ENCODE assay signal across 1 cellular context in the genomic region with DNA sequence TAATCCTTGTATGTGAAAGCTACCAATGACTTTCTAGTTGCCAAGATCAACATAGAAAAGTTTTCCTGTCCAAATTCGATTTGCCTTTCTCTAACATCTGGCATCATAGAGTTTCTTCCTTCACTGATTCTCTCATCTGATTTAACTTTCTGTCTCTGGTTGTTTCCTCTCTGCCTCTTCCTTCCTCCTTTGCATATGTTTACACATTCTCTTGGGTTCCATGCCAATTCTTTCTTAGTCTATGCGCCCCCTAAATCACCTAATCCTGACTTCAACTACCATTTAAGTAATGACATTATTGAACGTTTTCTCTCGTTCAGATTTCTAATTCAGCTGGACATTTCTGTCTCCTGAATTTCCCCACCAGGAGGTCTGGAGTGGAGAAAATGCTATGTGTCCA.
TF ChIP-seq lines count a peak whose summit lies in the region.

No MANE protein-coding gene starts in this region.

TF ChIP-seq in GM23338, 12 proteins besides CTCF, POLR2A, EP300 and RAD21 (continued from another document):
- TF ChIP-seq, protein P1, sequence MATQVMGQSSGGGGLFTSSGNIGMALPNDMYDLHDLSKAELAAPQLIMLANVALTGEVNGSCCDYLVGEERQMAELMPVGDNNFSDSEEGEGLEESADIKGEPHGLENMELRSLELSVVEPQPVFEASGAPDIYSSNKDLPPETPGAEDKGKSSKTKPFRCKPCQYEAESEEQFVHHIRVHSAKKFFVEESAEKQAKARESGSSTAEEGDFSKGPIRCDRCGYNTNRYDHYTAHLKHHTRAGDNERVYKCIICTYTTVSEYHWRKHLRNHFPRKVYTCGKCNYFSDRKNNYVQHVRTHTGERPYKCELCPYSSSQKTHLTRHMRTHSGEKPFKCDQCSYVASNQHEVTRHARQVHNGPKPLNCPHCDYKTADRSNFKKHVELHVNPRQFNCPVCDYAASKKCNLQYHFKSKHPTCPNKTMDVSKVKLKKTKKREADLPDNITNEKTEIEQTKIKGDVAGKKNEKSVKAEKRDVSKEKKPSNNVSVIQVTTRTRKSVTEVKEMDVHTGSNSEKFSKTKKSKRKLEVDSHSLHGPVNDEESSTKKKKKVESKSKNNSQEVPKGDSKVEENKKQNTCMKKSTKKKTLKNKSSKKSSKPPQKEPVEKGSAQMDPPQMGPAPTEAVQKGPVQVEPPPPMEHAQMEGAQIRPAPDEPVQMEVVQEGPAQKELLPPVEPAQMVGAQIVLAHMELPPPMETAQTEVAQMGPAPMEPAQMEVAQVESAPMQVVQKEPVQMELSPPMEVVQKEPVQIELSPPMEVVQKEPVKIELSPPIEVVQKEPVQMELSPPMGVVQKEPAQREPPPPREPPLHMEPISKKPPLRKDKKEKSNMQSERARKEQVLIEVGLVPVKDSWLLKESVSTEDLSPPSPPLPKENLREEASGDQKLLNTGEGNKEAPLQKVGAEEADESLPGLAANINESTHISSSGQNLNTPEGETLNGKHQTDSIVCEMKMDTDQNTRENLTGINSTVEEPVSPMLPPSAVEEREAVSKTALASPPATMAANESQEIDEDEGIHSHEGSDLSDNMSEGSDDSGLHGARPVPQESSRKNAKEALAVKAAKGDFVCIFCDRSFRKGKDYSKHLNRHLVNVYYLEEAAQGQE (IDR thresholded peaks at IDR 0.05; ENCODE audit: unreplicated experiment) = no peak
- TF ChIP-seq STAT1 (IDR thresholded peaks at IDR 0.05; ENCODE audit: unreplicated experiment) = no peak
- no peak for TF ChIP-seq ZNF114 (CRISPR knock-in tag; IDR thresholded peaks at IDR 0.05)
- TF ChIP-seq, protein P2, sequence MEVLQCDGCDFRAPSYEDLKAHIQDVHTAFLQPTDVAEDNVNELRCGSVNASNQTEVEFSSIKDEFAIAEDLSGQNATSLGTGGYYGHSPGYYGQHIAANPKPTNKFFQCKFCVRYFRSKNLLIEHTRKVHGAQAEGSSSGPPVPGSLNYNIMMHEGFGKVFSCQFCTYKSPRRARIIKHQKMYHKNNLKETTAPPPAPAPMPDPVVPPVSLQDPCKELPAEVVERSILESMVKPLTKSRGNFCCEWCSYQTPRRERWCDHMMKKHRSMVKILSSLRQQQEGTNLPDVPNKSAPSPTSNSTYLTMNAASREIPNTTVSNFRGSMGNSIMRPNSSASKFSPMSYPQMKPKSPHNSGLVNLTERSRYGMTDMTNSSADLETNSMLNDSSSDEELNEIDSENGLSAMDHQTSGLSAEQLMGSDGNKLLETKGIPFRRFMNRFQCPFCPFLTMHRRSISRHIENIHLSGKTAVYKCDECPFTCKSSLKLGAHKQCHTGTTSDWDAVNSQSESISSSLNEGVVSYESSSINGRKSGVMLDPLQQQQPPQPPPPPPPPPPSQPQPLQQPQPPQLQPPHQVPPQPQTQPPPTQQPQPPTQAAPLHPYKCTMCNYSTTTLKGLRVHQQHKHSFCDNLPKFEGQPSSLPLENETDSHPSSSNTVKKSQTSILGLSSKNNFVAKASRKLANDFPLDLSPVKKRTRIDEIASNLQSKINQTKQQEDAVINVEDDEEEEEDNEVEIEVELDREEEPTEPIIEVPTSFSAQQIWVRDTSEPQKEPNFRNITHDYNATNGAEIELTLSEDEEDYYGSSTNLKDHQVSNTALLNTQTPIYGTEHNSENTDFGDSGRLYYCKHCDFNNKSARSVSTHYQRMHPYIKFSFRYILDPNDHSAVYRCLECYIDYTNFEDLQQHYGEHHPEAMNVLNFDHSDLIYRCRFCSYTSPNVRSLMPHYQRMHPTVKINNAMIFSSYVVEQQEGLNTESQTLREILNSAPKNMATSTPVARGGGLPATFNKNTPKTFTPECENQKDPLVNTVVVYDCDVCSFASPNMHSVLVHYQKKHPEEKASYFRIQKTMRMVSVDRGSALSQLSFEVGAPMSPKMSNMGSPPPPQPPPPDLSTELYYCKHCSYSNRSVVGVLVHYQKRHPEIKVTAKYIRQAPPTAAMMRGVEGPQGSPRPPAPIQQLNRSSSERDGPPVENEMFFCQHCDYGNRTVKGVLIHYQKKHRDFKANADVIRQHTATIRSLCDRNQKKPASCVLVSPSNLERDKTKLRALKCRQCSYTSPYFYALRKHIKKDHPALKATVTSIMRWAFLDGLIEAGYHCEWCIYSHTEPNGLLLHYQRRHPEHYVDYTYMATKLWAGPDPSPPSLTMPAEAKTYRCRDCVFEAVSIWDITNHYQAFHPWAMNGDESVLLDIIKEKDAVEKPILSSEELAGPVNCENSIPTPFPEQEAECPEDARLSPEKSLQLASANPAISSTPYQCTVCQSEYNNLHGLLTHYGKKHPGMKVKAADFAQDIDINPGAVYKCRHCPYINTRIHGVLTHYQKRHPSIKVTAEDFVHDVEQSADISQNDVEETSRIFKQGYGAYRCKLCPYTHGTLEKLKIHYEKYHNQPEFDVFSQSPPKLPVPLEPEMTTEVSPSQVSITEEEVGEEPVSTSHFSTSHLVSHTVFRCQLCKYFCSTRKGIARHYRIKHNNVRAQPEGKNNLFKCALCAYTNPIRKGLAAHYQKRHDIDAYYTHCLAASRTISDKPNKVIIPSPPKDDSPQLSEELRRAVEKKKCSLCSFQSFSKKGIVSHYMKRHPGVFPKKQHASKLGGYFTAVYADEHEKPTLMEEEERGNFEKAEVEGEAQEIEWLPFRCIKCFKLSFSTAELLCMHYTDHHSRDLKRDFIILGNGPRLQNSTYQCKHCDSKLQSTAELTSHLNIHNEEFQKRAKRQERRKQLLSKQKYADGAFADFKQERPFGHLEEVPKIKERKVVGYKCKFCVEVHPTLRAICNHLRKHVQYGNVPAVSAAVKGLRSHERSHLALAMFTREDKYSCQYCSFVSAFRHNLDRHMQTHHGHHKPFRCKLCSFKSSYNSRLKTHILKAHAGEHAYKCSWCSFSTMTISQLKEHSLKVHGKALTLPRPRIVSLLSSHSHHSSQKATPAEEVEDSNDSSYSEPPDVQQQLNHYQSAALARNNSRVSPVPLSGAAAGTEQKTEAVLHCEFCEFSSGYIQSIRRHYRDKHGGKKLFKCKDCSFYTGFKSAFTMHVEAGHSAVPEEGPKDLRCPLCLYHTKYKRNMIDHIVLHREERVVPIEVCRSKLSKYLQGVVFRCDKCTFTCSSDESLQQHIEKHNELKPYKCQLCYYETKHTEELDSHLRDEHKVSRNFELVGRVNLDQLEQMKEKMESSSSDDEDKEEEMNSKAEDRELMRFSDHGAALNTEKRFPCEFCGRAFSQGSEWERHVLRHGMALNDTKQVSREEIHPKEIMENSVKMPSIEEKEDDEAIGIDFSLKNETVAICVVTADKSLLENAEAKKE (CRISPR knock-in tag; IDR thresholded peaks at IDR 0.05) = no peak
- no peak for TF ChIP-seq NANOG (IDR thresholded peaks at IDR 0.05; ENCODE audit: borderline replicate concordance)
TF ChIP-seq in GM23338: peak in this region for 0.
